Comparison of ENCODE assay signal across 23 cellular contexts in genomic region chrX:48512371-48512935, GRCh38.
"Had no signal": no experiment of that assay in that cellular context is flagged by ENCODE, and none has a peak within 500 bp of the region (broad histone marks: within the 10 kb centered on the region; RNA-seq: fewer than 3 reads in every experiment).

No MANE protein-coding gene starts in this region.

- H3K4me1 ChIP-seq: pancreas, thyroid gland, uterus had no signal

- H3K27ac ChIP-seq: hepatocyte, pancreas, suprapubic skin, thyroid gland, upper lobe of left lung, uterus had no signal

- H3K27me3 Mint-ChIP-seq: dendritic cell treated with granulocyte-macrophage colony-stimulating factor and Interleukin-4, amounts not matched to agents 40 ng/mL and 50 ng/mL, for 4 days; naive thymus-derived CD4-positive, alpha-beta T cell; progenitor cell of endocrine pancreas had no signal

- H3K9me3 Mint-ChIP-seq: dendritic cell treated with granulocyte-macrophage colony-stimulating factor and Interleukin-4, amounts not matched to agents 40 ng/mL and 50 ng/mL, for 4 days; stimulated activated effector memory CD8-positive, alpha-beta T cell treated with anti-CD3 and anti-CD28 coated beads, Interleukin-12 subunit alpha, Interleukin-12 subunit beta, amount 100 ng/mL, for 72 hours had no signal

- H3K27me3 ChIP-seq: hepatocyte, pancreas, suprapubic skin, thyroid gland, upper lobe of left lung, uterus had no signal

- H3K36me3 ChIP-seq: pancreas, thyroid gland, uterus had no signal

- FAIRE-seq: colon, pancreas had no signal

- H3K4me3 ChIP-seq: hepatocyte, lung, pancreas, smooth muscle cell, suprapubic skin, thyroid gland, upper lobe of left lung, uterus had no signal

- H3K4me2 ChIP-seq: hepatocyte, smooth muscle cell had no signal

- H3K4me3 Mint-ChIP-seq: dendritic cell treated with granulocyte-macrophage colony-stimulating factor and Interleukin-4, amounts not matched to agents 40 ng/mL and 50 ng/mL, for 4 days; nephron progenitor cell; stimulated activated effector memory CD8-positive, alpha-beta T cell treated with anti-CD3 and anti-CD28 coated beads, Interleukin-12 subunit alpha, Interleukin-12 subunit beta, amount 100 ng/mL, for 72 hours had no signal

- DNase-seq: foreskin melanocyte; head of caudate nucleus; left colon; left ventricle myocardium superior; mesendoderm; naive thymus-derived CD4-positive, alpha-beta T cell; nephron progenitor cell; pancreas; right cardiac atrium; stimulated activated CD4-positive, alpha-beta T cell treated with anti-CD3 and anti-CD28 coated beads, Interleukin-4, amount 100 ng/mL, for 1 hour; stimulated activated CD8-positive, alpha-beta memory T cell treated with anti-CD3 and anti-CD28 coated beads, Interleukin-4, amount 100 ng/mL, for 48 hours; stimulated activated naive CD8-positive, alpha-beta T cell treated with anti-CD3 and anti-CD28 coated beads, Interleukin-15, Interleukin-2, amounts not matched to agents 100 U/mL and 50 U/mL, for 24 hours; thyroid gland; upper lobe of left lung; uterus had no signal

- H3K9me3 ChIP-seq: pancreas, suprapubic skin, thyroid gland, uterus had no signal

- H3K27ac Mint-ChIP-seq: dendritic cell treated with granulocyte-macrophage colony-stimulating factor and Interleukin-4, amounts not matched to agents 40 ng/mL and 50 ng/mL, for 4 days; naive thymus-derived CD4-positive, alpha-beta T cell; nephron progenitor cell; progenitor cell of endocrine pancreas; stimulated activated effector memory CD8-positive, alpha-beta T cell treated with anti-CD3 and anti-CD28 coated beads, Interleukin-12 subunit alpha, Interleukin-12 subunit beta, amount 100 ng/mL, for 72 hours had no signal

- H2AFZ ChIP-seq: hepatocyte had no signal

- H3K79me2 ChIP-seq: hepatocyte had no signal

- ATAC-seq: left colon; left ventricle myocardium superior; naive thymus-derived CD4-positive, alpha-beta T cell; pancreas; right cardiac atrium; stimulated activated effector memory CD8-positive, alpha-beta T cell treated with anti-CD3 and anti-CD28 coated beads, Interleukin-12 subunit alpha, Interleukin-12 subunit beta, amount 100 ng/mL, for 72 hours; stimulated activated naive CD8-positive, alpha-beta T cell treated with anti-CD3 and anti-CD28 coated beads, Interleukin-15, Interleukin-2, amounts not matched to agents 100 U/mL and 50 U/mL, for 24 hours had no signal
